1 cellular context compared by ENCODE assay signal in the genomic region with DNA sequence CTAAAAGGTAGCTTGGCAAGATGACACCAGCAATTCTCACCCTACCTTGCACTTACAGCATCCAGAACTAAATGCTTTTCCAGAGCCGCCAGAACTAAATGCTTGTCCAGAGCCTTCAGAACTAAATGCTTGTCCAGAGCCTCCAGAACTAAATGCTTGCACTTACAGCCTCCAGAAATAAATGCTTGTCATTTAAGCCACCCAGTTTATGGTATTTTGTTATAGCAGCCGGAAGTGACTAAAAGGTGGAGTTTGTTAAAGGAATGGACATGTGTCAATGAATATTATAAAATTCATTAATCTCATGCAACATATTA.
TF ChIP-seq lines count a peak whose summit lies in the region.

No MANE protein-coding gene starts in this region.

TF ChIP-seq in WTC11, 78 proteins besides CTCF, POLR2A, EP300 and RAD21 (continued from another document):
- TF ChIP-seq, protein P1, sequence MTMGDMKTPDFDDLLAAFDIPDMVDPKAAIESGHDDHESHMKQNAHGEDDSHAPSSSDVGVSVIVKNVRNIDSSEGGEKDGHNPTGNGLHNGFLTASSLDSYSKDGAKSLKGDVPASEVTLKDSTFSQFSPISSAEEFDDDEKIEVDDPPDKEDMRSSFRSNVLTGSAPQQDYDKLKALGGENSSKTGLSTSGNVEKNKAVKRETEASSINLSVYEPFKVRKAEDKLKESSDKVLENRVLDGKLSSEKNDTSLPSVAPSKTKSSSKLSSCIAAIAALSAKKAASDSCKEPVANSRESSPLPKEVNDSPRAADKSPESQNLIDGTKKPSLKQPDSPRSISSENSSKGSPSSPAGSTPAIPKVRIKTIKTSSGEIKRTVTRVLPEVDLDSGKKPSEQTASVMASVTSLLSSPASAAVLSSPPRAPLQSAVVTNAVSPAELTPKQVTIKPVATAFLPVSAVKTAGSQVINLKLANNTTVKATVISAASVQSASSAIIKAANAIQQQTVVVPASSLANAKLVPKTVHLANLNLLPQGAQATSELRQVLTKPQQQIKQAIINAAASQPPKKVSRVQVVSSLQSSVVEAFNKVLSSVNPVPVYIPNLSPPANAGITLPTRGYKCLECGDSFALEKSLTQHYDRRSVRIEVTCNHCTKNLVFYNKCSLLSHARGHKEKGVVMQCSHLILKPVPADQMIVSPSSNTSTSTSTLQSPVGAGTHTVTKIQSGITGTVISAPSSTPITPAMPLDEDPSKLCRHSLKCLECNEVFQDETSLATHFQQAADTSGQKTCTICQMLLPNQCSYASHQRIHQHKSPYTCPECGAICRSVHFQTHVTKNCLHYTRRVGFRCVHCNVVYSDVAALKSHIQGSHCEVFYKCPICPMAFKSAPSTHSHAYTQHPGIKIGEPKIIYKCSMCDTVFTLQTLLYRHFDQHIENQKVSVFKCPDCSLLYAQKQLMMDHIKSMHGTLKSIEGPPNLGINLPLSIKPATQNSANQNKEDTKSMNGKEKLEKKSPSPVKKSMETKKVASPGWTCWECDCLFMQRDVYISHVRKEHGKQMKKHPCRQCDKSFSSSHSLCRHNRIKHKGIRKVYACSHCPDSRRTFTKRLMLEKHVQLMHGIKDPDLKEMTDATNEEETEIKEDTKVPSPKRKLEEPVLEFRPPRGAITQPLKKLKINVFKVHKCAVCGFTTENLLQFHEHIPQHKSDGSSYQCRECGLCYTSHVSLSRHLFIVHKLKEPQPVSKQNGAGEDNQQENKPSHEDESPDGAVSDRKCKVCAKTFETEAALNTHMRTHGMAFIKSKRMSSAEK (CRISPR knock-in tag; IDR thresholded peaks at IDR 0.05; ENCODE audit: borderline replicate concordance) = no peak
- TF ChIP-seq, protein P2, sequence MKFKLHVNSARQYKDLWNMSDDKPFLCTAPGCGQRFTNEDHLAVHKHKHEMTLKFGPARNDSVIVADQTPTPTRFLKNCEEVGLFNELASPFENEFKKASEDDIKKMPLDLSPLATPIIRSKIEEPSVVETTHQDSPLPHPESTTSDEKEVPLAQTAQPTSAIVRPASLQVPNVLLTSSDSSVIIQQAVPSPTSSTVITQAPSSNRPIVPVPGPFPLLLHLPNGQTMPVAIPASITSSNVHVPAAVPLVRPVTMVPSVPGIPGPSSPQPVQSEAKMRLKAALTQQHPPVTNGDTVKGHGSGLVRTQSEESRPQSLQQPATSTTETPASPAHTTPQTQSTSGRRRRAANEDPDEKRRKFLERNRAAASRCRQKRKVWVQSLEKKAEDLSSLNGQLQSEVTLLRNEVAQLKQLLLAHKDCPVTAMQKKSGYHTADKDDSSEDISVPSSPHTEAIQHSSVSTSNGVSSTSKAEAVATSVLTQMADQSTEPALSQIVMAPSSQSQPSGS (CRISPR knock-in tag; IDR thresholded peaks at IDR 0.05; ENCODE audit: borderline replicate concordance, low read depth) = no peak
- TF ChIP-seq, protein P3, sequence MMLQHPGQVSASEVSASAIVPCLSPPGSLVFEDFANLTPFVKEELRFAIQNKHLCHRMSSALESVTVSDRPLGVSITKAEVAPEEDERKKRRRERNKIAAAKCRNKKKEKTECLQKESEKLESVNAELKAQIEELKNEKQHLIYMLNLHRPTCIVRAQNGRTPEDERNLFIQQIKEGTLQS (CRISPR knock-in tag; conservative IDR thresholded peaks at IDR 0.05) = no peak
- TF ChIP-seq KAT7 (CRISPR knock-in tag; IDR thresholded peaks at IDR 0.05; ENCODE audit: borderline replicate concordance) = no peak
- TF ChIP-seq CREM (CRISPR knock-in tag; IDR thresholded peaks at IDR 0.05) = no peak
- TF ChIP-seq GTF2I (CRISPR knock-in tag; conservative IDR thresholded peaks at IDR 0.05) = no peak
- TF ChIP-seq, protein P4, sequence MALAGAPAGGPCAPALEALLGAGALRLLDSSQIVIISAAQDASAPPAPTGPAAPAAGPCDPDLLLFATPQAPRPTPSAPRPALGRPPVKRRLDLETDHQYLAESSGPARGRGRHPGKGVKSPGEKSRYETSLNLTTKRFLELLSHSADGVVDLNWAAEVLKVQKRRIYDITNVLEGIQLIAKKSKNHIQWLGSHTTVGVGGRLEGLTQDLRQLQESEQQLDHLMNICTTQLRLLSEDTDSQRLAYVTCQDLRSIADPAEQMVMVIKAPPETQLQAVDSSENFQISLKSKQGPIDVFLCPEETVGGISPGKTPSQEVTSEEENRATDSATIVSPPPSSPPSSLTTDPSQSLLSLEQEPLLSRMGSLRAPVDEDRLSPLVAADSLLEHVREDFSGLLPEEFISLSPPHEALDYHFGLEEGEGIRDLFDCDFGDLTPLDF (CRISPR knock-in tag; IDR thresholded peaks at IDR 0.05) = no peak
- TF ChIP-seq MXD4 (CRISPR knock-in tag; IDR thresholded peaks at IDR 0.05; ENCODE audit: borderline replicate concordance) = no peak
- no peak for TF ChIP-seq SMAD3 (CRISPR knock-in tag; IDR thresholded peaks at IDR 0.05; ENCODE audit: borderline replicate concordance)
